8 cellular contexts compared by ENCODE assay signal in genomic region chr2:62197609-62198236, GRCh38. TPM values are rescaled to one million over a fixed set of nuclear protein-coding genes. Genes with fewer than 3 reads are reported as not detected.
DNase-seq lines count a peak whose midpoint lies in the region; ATAC-seq and TF ChIP-seq lines count a peak whose summit lies in the region.

No MANE protein-coding gene starts in this region.

- H3K36me3 Mint-ChIP-seq in T-helper 1 cell treated with Interleukin-12 subunit alpha and Interleukin-12 subunit beta and Interleukin-4 antibody, amounts not matched to agents 30 μg/mL and 1 μg/mL, for 36 hours (ENCODE audit: low read depth): peaks cover 4% of the 10 kb centered on the region
- H3K36me3 Mint-ChIP-seq in memory B cell: peaks cover 2% of the 10 kb centered on the region

- peaks cover 48% of the 10 kb centered on the region for H3K4me1 ChIP-seq in effector memory CD4-positive, alpha-beta T cell (ENCODE audit: control insufficient read depth, insufficient read depth, low read length, poor library complexity, severe bottlenecking)
- H3K4me1 ChIP-seq in testis: no peaks in the 10 kb centered on the region

- H3K27me3 Mint-ChIP-seq in T-helper 1 cell treated with Interleukin-12 subunit alpha and Interleukin-12 subunit beta and Interleukin-4 antibody, amounts not matched to agents 30 μg/mL and 1 μg/mL, for 36 hours (ENCODE audit: low read depth): peaks cover 2% of the 10 kb centered on the region
- H3K27me3 Mint-ChIP-seq in memory B cell: no peaks in the 10 kb centered on the region

- peak; percentile 74 for DNase-seq in activated CD8-positive, alpha-beta memory T cell treated with anti-CD3 and anti-CD28 coated beads, Interleukin-2, amount 50 U/mL, for 48 hours
- no peak for DNase-seq in activated CD8-positive, alpha-beta memory T cell treated with anti-CD3 and anti-CD28 coated beads, Interleukin-2, amount 50 U/mL, for 4 hours
- peak in 1 of 3 donors; percentile 5 for DNase-seq in effector memory CD4-positive, alpha-beta T cell
- DNase-seq in memory B cell (ENCODE audit: low spot score in 2 of 2): peak in 1 of 2 donors; percentile 21
- peak; percentile 42 for DNase-seq in testis
- no peak for DNase-seq in cerebellar nuclear complex (lab: John Stamatoyannopoulos, UW)

- peak overlapping the region; percentile 82 for H3K27ac ChIP-seq in effector memory CD4-positive, alpha-beta T cell (ENCODE audit: insufficient read depth, low read length, poor library complexity, severe bottlenecking)
- H3K27ac ChIP-seq in testis: peak overlapping the region; percentile 87

- H3K4me3 Mint-ChIP-seq in T-helper 1 cell treated with Interleukin-12 subunit alpha and Interleukin-12 subunit beta and Interleukin-4 antibody, amounts not matched to agents 30 μg/mL and 1 μg/mL, for 36 hours: peak overlapping the region; percentile 88
- H3K4me3 Mint-ChIP-seq in memory B cell: peak overlapping the region; percentile 89

- H3K4me1 Mint-ChIP-seq in T-helper 1 cell treated with Interleukin-12 subunit alpha and Interleukin-12 subunit beta and Interleukin-4 antibody, amounts not matched to agents 30 μg/mL and 1 μg/mL, for 36 hours (ENCODE audit: low read depth): peaks cover 52% of the 10 kb centered on the region
- H3K4me1 Mint-ChIP-seq in memory B cell: peaks cover 46% of the 10 kb centered on the region

- peak overlapping the region; percentile 84 for H3K27ac Mint-ChIP-seq in T-helper 1 cell treated with Interleukin-12 subunit alpha and Interleukin-12 subunit beta and Interleukin-4 antibody, amounts not matched to agents 30 μg/mL and 1 μg/mL, for 36 hours
- H3K27ac Mint-ChIP-seq in memory B cell: peak overlapping the region; percentile 90

- H3K9me3 ChIP-seq in effector memory CD4-positive, alpha-beta T cell (ENCODE audit: control insufficient read depth, low read length): no peaks in the 10 kb centered on the region
- H3K9me3 ChIP-seq in testis: no peaks in the 10 kb centered on the region

- H3K4me3 ChIP-seq in effector memory CD4-positive, alpha-beta T cell (ENCODE audit: insufficient read depth, low read depth, low read length, poor library complexity, severe bottlenecking): peak overlapping the region; percentile 99
- H3K4me3 ChIP-seq in testis: peak overlapping the region; percentile 93 to 95

- intact Hi-C loops in testis (cut with DNase I; ENCODE audit: low total_unique reads): no loop called here

- H3K9me3 Mint-ChIP-seq in T-helper 1 cell treated with Interleukin-12 subunit alpha and Interleukin-12 subunit beta and Interleukin-4 antibody, amounts not matched to agents 30 μg/mL and 1 μg/mL, for 36 hours: no peaks in the 10 kb centered on the region
- no peaks in the 10 kb centered on the region for H3K9me3 Mint-ChIP-seq in memory B cell

- H3K27me3 ChIP-seq in effector memory CD4-positive, alpha-beta T cell (replicated peaks; ENCODE audit: control insufficient read depth, insufficient read depth, low read length, poor library complexity, severe bottlenecking): no peaks in the 10 kb centered on the region
- no peaks in the 10 kb centered on the region for H3K27me3 ChIP-seq in testis

- ATAC-seq in memory B cell (ENCODE audit: low read depth): no peak
- ATAC-seq in HG03521 (IDR thresholded peaks at IDR 0.05; ENCODE audit: unreplicated experiment): no peak

- WGBS in testis, 2 donors: 19 to 21% methylated on average over 20 of the region's 20 CpGs

- H3K36me3 ChIP-seq in effector memory CD4-positive, alpha-beta T cell (ENCODE audit: control insufficient read depth, insufficient read depth, low read length): no peaks in the 10 kb centered on the region
- no peaks in the 10 kb centered on the region for H3K36me3 ChIP-seq in testis (ENCODE audit: low read depth, missing control alignments)

- no peak for TF ChIP-seq CTCF in testis (IDR thresholded peaks at IDR 0.05)

- TF ChIP-seq POLR2A in testis (IDR thresholded peaks at IDR 0.05): no peak

RNA-seq across cellular contexts. Expression of gene B3GNT2, which starts 1.8 kb away (rescaled TPM):
- total RNA-seq in testis: 10 to 100 TPM; 20.9 TPM
- 19.7 TPM for polyA plus RNA-seq in testis (ENCODE audit: insufficient read depth, low read depth, low replicate concordance)

Comparison
In these comparisons a context has a peak if more than half of its experiments do, and no peak if none do; other contexts are left out.
1. DNase-seq: peak in activated CD8-positive, alpha-beta memory T cell treated with anti-CD3 and anti-CD28 coated beads, Interleukin-2, amount 50 U/mL, for 48 hours (single experiment) and testis (single experiment); none in activated CD8-positive, alpha-beta memory T cell treated with anti-CD3 and anti-CD28 coated beads, Interleukin-2, amount 50 U/mL, for 4 hours (single experiment) and cerebellar nuclear complex (0 of 2).